Comparison of ENCODE assay signal across 9 cellular contexts in the genomic region with DNA sequence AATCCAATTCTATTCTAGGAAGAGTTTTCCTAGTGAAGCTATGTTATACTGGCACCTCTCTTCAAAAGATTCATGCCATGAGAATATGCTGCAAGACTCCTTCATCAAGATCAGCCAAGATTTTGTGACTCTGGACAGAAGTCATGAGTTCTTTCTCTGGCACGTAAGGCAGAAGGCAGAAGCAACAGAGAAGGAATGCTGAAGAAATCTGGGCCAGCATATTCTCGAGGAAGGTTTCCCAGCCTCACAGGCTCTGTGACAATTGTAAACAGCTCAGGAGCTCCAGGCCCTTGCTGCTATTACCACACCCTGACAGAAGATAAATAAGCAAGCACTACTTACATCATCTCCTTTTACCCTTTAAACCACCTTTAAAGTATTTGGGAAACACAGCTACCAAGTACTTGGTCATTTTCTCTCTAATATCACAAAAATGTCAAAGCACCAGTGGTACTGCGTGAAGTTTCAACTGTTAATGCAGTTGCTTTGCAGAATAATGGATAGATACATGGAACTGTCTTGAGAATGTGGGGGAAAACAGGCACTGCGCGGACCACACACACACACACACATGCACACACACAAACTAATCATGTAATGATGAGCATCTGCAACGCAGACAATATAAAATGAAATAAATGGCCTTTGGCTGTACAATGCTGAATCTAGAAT. TPM values are rescaled to one million over a fixed set of nuclear protein-coding genes. Genes with fewer than 3 reads are reported as not detected.
A peak's percentile ranks its signal among the peaks of the same experiment; 100 is the strongest.
DNase-seq lines count a peak whose midpoint lies in the region; ATAC-seq, FAIRE-seq and TF ChIP-seq lines count a peak whose summit lies in the region.
"Had no signal": no experiment of that assay in that cellular context is flagged by ENCODE, and none has a peak within 500 bp of the region (broad histone marks: within the 10 kb centered on the region; RNA-seq: fewer than 3 reads in every experiment).

No MANE protein-coding gene starts in this region.

- DNase-seq in GM12892 (ENCODE audit: insufficient read length) = no peak
- peak; percentile 57 for DNase-seq in astrocyte of the hippocampus (ENCODE audit: low read depth, low spot score)
- peak; percentile 12 for DNase-seq in iPS-NIHi11 (ENCODE audit: low spot score)
- DNase-seq in mesenteric fat pad (ENCODE audit: low spot score) = no peak
- no peak for DNase-seq in colonic mucosa

- H3K27ac ChIP-seq in skeletal muscle tissue (ENCODE audit: low read depth, low read length) = peak overlapping the region; percentile 34
- no peak overlapping the region for H3K27ac ChIP-seq in colonic mucosa
- H3K27ac ChIP-seq: foreskin keratinocyte had no signal

- no peak for TF ChIP-seq CTCF in colonic mucosa (IDR thresholded peaks at IDR 0.05)

- FAIRE-seq in GM12892 (lab: Jason Lieb, UNC) = peak; percentile 85

- no peak for ATAC-seq in HG03097 (IDR thresholded peaks at IDR 0.05; ENCODE audit: low FRiP score, unreplicated experiment)
- ATAC-seq in HG03095 (IDR thresholded peaks at IDR 0.05; ENCODE audit: unreplicated experiment) = no peak
- ATAC-seq: foreskin keratinocyte had no signal

- no peaks in the 10 kb centered on the region for H3K27me3 ChIP-seq in skeletal muscle tissue (ENCODE audit: control insufficient read depth in 3 of 3, insufficient read depth in 3 of 3, low read length in 3 of 3)
- H3K27me3 ChIP-seq in colonic mucosa = no peaks in the 10 kb centered on the region
- H3K27me3 ChIP-seq: foreskin keratinocyte had no signal

- H3K9me3 ChIP-seq in skeletal muscle tissue (ENCODE audit: control insufficient read depth in 3 of 3, low read length in 3 of 3) (no peaks in the 10 kb centered on the region), colonic mucosa (no peaks in the 10 kb centered on the region)

- H3K4me1 ChIP-seq in skeletal muscle tissue (ENCODE audit: control insufficient read depth in 3 of 3, insufficient read depth in 3 of 3, low read length in 3 of 3) (peaks cover 8 to 12% (median 12%) of the 10 kb centered on the region in 3 donors), colonic mucosa (no peaks in the 10 kb centered on the region)
- H3K4me1 ChIP-seq: foreskin keratinocyte had no signal

- H3K4me3 ChIP-seq in skeletal muscle tissue (ENCODE audit: low read length in 3 of 3) (peak overlapping the region in 1 of 3 donors; percentile 1), colonic mucosa (no peak overlapping the region)

- intact Hi-C loops in colonic mucosa (cut with DNase I) = no loop called here

- TF ChIP-seq POLR2A in GM12892 (IDR thresholded peaks at IDR 0.05; ENCODE audit: low read depth, low read length) = no peak

- H3K36me3 ChIP-seq in skeletal muscle tissue (ENCODE audit: control insufficient read depth in 3 of 3, insufficient read depth in 3 of 3, low read length in 3 of 3) = no peaks in the 10 kb centered on the region
- peaks cover 3% of the 10 kb centered on the region for H3K36me3 ChIP-seq in colonic mucosa

- H3K9ac ChIP-seq in skeletal muscle tissue (ENCODE audit: low read depth in 1 of 3, low read length in 3 of 3) = no peak overlapping the region
- H3K9ac ChIP-seq in colonic mucosa (ENCODE audit: low read depth in 2 of 2, low read length in 2 of 2) = no peak overlapping the region

RNA-seq across cellular contexts. Expression of gene INTS6, which starts 55.4 kb away (rescaled TPM):
- 31.6 TPM for polyA plus RNA-seq in GM12892 (2012; ENCODE audit: missing spikeins)
- total RNA-seq in skeletal muscle tissue (20.4 TPM), mesenteric fat pad (39.8 TPM), colonic mucosa (10 to 100 TPM; 30.8 to 32.3 TPM)

RNA-seq across cellular contexts. Expression of gene SERPINE3, which starts 57.9 kb away (rescaled TPM):
- not detected for polyA plus RNA-seq in GM12892 (2012; ENCODE audit: missing spikeins)
- total RNA-seq in skeletal muscle tissue (not detected), mesenteric fat pad (not detected), colonic mucosa (not detected)
- total RNA-seq: foreskin keratinocyte had no signal
- polyA plus RNA-seq: foreskin keratinocyte had no signal

Comparison
In these comparisons a context has a peak if more than half of its experiments do, and no peak if none do; other contexts are left out.
1. DNase-seq: peak in astrocyte of the hippocampus (single experiment) and iPS-NIHi11 (single experiment); none in GM12892 (single experiment), mesenteric fat pad (single experiment) and colonic mucosa (single experiment).